Comparison of ENCODE assay signal across 11 cellular contexts in the genomic region with DNA sequence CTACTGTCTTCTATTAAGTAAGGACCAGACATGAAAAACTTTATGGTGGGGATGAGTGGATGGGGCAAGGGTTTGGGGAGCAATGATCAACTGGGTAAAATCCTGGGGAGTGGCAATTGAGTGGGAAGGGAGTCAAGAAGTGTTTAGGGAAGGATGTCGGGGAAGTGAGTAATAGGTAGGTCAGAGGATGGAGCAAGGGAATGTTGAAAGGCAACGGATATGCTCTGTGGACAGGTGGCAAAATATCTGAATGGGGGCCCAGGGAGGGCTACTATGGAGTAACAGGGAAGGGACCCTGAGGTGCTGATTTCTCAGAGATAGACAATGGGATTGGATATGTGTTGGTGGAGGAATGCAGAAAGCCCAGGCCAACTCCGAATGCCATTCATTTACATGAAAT. TPM values are rescaled to one million over a fixed set of nuclear protein-coding genes. Genes with fewer than 3 reads are reported as not detected.
A peak's percentile ranks its signal among the peaks of the same experiment; 100 is the strongest.
DNase-seq lines count a peak whose midpoint lies in the region; ATAC-seq and TF ChIP-seq lines count a peak whose summit lies in the region.
"Had no signal": no experiment of that assay in that cellular context is flagged by ENCODE, and none has a peak within 500 bp of the region (broad histone marks: within the 10 kb centered on the region; RNA-seq: fewer than 3 reads in every experiment).

No MANE protein-coding gene starts in this region.

- TF ChIP-seq EP300 in tibial nerve (IDR thresholded peaks at IDR 0.05): no peak

- no peak for TF ChIP-seq POLR2A in body of pancreas (IDR thresholded peaks at IDR 0.05)
- no peak for TF ChIP-seq POLR2A in tibial nerve (IDR thresholded peaks at IDR 0.05)

- H3K4me1 ChIP-seq in body of pancreas (peaks cover 58% of the 10 kb centered on the region), muscle layer of duodenum (ENCODE audit: control insufficient read depth in 1 of 2, insufficient read depth in 2 of 2, low read length in 2 of 2) (peaks cover 0 to 4% of the 10 kb centered on the region in 2 donors), tibial nerve (peaks cover 0 to 47% (median 29%) of the 10 kb centered on the region in 4 donors)

- H3K9me3 ChIP-seq in body of pancreas (no peaks in the 10 kb centered on the region), muscle layer of duodenum (ENCODE audit: control insufficient read depth in 1 of 2, low read length in 2 of 2) (no peaks in the 10 kb centered on the region), tibial nerve (no peaks in the 10 kb centered on the region)

- intact Hi-C loops in body of pancreas (cut with DNase I): no loop called here

- no peak overlapping the region for H3K4me3 ChIP-seq in body of pancreas
- H3K4me3 ChIP-seq in muscle layer of duodenum (ENCODE audit: low read depth in 1 of 2, low read length in 2 of 2): no peak overlapping the region
- H3K4me3 ChIP-seq in tibial nerve: no peak overlapping the region

- H3K27ac ChIP-seq in body of pancreas (peak overlapping the region; percentile 27 to 99 (median 96)), muscle layer of duodenum (ENCODE audit: low read length) (peak overlapping the region; percentile 99), tibial nerve (peak overlapping the region in 3 of 4 donors; percentile 96 to 100 (median 99))

- peaks cover 42% of the 10 kb centered on the region for H3K4me1 Mint-ChIP-seq in activated T-cell treated with anti-CD3 and anti-CD28 coated beads, Interleukin-2, amount 50 U/mL, for 4 hours (ENCODE audit: low read depth)
- peaks cover 24% of the 10 kb centered on the region for H3K4me1 Mint-ChIP-seq in activated T-cell treated with anti-CD3 and anti-CD28 coated beads, Interleukin-2, amount 50 U/mL, for 72 hours (ENCODE audit: low read depth)

- H3K27me3 ChIP-seq in body of pancreas (no peaks in the 10 kb centered on the region), muscle layer of duodenum (ENCODE audit: low read depth, low read length) (no peaks in the 10 kb centered on the region), tibial nerve (no peaks in the 10 kb centered on the region)

- H3K9me3 Mint-ChIP-seq in activated T-cell treated with anti-CD3 and anti-CD28 coated beads, Interleukin-2, amount 50 U/mL, for 4 hours: no peaks in the 10 kb centered on the region
- H3K9me3 Mint-ChIP-seq in activated T-cell treated with anti-CD3 and anti-CD28 coated beads, Interleukin-2, amount 50 U/mL, for 72 hours: no peaks in the 10 kb centered on the region

- TF ChIP-seq CTCF in body of pancreas (IDR thresholded peaks at IDR 0.05) (no peak), tibial nerve (IDR thresholded peaks at IDR 0.05) (no peak)

- H3K4me3 Mint-ChIP-seq in activated T-cell treated with anti-CD3 and anti-CD28 coated beads, Interleukin-2, amount 50 U/mL, for 4 hours: peak overlapping the region; percentile 44
- H3K4me3 Mint-ChIP-seq in activated T-cell treated with anti-CD3 and anti-CD28 coated beads, Interleukin-2, amount 50 U/mL, for 72 hours: no peak overlapping the region

- peaks cover 3% of the 10 kb centered on the region for H3K27me3 Mint-ChIP-seq in activated T-cell treated with anti-CD3 and anti-CD28 coated beads, Interleukin-2, amount 50 U/mL, for 4 hours (ENCODE audit: low read depth)
- peaks cover 19% of the 10 kb centered on the region for H3K27me3 Mint-ChIP-seq in activated T-cell treated with anti-CD3 and anti-CD28 coated beads, Interleukin-2, amount 50 U/mL, for 72 hours (ENCODE audit: low read depth)

- no peak for ATAC-seq in activated T-cell treated with anti-CD3 and anti-CD28 coated beads, Interleukin-2, amount 50 U/mL, for 4 hours
- no peak for ATAC-seq in activated T-cell treated with anti-CD3 and anti-CD28 coated beads, Interleukin-2, amount 50 U/mL, for 72 hours (replicated peaks in 1 of 2)
- ATAC-seq in body of pancreas (no peak), GM21367 (IDR thresholded peaks at IDR 0.05; ENCODE audit: unreplicated experiment) (no peak)
- ATAC-seq: HepG2 had no signal

- DNase-seq in activated T-cell treated with anti-CD3 and anti-CD28 coated beads, Interleukin-2, amount 50 U/mL, for 4 hours: no peak
- no peak for DNase-seq in activated T-cell treated with anti-CD3 and anti-CD28 coated beads, Interleukin-2, amount 50 U/mL, for 72 hours
- DNase-seq in body of pancreas (no peak), tibial nerve (ENCODE audit: low spot score in 2 of 2) (no peak), GM19240 (ENCODE audit: insufficient read length, low spot score) (no peak), NCI-H1694 treated with DMSO at 0.1 percent for 48 hours (lab: John Stamatoyannopoulos, UW) (no peak)
- DNase-seq: activated naive CD4-positive, alpha-beta T cell treated with anti-CD3 and anti-CD28 coated beads, Interleukin-2, amount 50 U/mL, for 16 hours; NCI-H526 treated with DMSO at 0.1 percent for 48 hours had no signal

- H3K36me3 ChIP-seq in body of pancreas (replicated peaks in 1 of 2; ENCODE audit: insufficient read depth in 1 of 2, low read depth in 2 of 2) (no peaks in the 10 kb centered on the region), muscle layer of duodenum (ENCODE audit: control insufficient read depth in 1 of 2, insufficient read depth in 2 of 2, low read length in 2 of 2) (peaks cover 0 to 12% of the 10 kb centered on the region in 2 donors), tibial nerve (no peaks in the 10 kb centered on the region)

- no peak overlapping the region for H3K27ac Mint-ChIP-seq in activated T-cell treated with anti-CD3 and anti-CD28 coated beads, Interleukin-2, amount 50 U/mL, for 72 hours

- 93 to 96% methylated on average over 3 of the region's 3 CpGs for WGBS in body of pancreas, 2 donors
- 63 to 75% methylated on average over 3 of the region's 3 CpGs for WGBS in tibial nerve, 2 donors

- no peaks in the 10 kb centered on the region for H3K36me3 Mint-ChIP-seq in activated T-cell treated with anti-CD3 and anti-CD28 coated beads, Interleukin-2, amount 50 U/mL, for 4 hours (ENCODE audit: insufficient read depth)
- H3K36me3 Mint-ChIP-seq in activated T-cell treated with anti-CD3 and anti-CD28 coated beads, Interleukin-2, amount 50 U/mL, for 72 hours (ENCODE audit: insufficient read depth in 2 of 2): no peaks in the 10 kb centered on the region

RNA-seq across cellular contexts. Expression of gene FOS, which starts 21.4 kb away (rescaled TPM):
- total RNA-seq in activated T-cell treated with anti-CD3 and anti-CD28 coated beads, Interleukin-2, amount 50 U/mL, for 4 hours: 10 to 100 TPM; 16.8 to 19.5 (median 18.1) TPM
- total RNA-seq in activated T-cell treated with anti-CD3 and anti-CD28 coated beads, Interleukin-2, amount 50 U/mL, for 72 hours: 10 to 100 TPM; 39.1 to 41.7 TPM
- total RNA-seq in body of pancreas (1,000 to 10,000 TPM in 1 of 2 donors, 100 to 1,000 TPM in 1; 412 to 1,093 TPM), tibial nerve (1,000 to 10,000 TPM in 1 of 4 donors, 100 to 1,000 TPM in 3; 373 to 1,352 (median 619) TPM)

Comparison
In these comparisons a context has a peak if more than half of its experiments do, and no peak if none do; other contexts are left out.
1. RNA of gene FOS, which starts 21.4 kb away (total RNA-seq): 412 to 1,093 TPM in body of pancreas and 373 to 1,352 TPM in tibial nerve; 39.1 to 41.7 TPM in activated T-cell treated with anti-CD3 and anti-CD28 coated beads, Interleukin-2, amount 50 U/mL, for 72 hours and 16.8 to 19.5 TPM in activated T-cell treated with anti-CD3 and anti-CD28 coated beads, Interleukin-2, amount 50 U/mL, for 4 hours; every median in the first group is over 4 times any median in the second.
2. Peak in every context shown above with its lines, with median percentiles within 50 percentile points of each other: H3K27ac ChIP-seq.